15 cellular contexts compared by ENCODE assay signal in genomic region chr6:86118271-86118670, GRCh38.
"Had no signal": no experiment of that assay in that cellular context is flagged by ENCODE, and none has a peak within 500 bp of the region (broad histone marks: within the 10 kb centered on the region; RNA-seq: fewer than 3 reads in every experiment).

No MANE protein-coding gene starts in this region.

- DNase-seq: cortex of kidney; dorsolateral prefrontal cortex; effector memory CD4-positive, alpha-beta T cell; left cardiac atrium; left ventricle myocardium inferior; lower lobe of right lung; nucleus accumbens; ovary; right cardiac atrium; small intestine; stimulated activated CD4-positive, alpha-beta T cell treated with anti-CD3 and anti-CD28 coated beads, Interleukin-12 subunit alpha, Interleukin-12 subunit beta, amount 100 ng/mL, for 4 hours; stimulated activated naive CD4-positive, alpha-beta T cell treated with Interleukin-2 at 50 U/mL for 16 hours had no signal

- ATAC-seq: esophagus mucosa; left cardiac atrium; lower lobe of right lung; natural killer cell treated with Interleukin-12 subunit alpha and Interleukin-12 subunit beta and Interleukin-15 and Interleukin-18, amount 100 ng/mL, for 72 hours; right cardiac atrium had no signal

- H3K36me3 ChIP-seq: left ventricle myocardium inferior, lower lobe of right lung, neural progenitor cell, ovary had no signal

- H3K4me3 ChIP-seq: dorsolateral prefrontal cortex, left ventricle myocardium inferior, lower lobe of right lung, neural progenitor cell, ovary had no signal

- H3K9me3 ChIP-seq: lower lobe of right lung, ovary had no signal

- H3K4me1 ChIP-seq: left ventricle myocardium inferior, lower lobe of right lung, neural progenitor cell had no signal
